ENCODE assay signal across 8 cellular contexts in genomic region chr12:77231548-77231947, GRCh38.
DNase-seq lines count a peak whose midpoint lies in the region; ATAC-seq and TF ChIP-seq lines count a peak whose summit lies in the region.

No MANE protein-coding gene starts in this region.

- no peak overlapping the region for H3K4me3 Mint-ChIP-seq in Caco-2 (ENCODE audit: unreplicated experiment)

- CTCF ChIA-PET in Caco-2 (lab: Charles Lee) = no interaction called here

- TF ChIP-seq CTCF in adrenal gland (IDR thresholded peaks at IDR 0.05) = no peak
- TF ChIP-seq CTCF in Caco-2 (IDR thresholded peaks at IDR 0.05; ENCODE audit: insufficient read depth in 1 of 2, low read depth in 1 of 2, low read length in 1 of 2, severe bottlenecking in 1 of 2, unreplicated experiment in 1 of 2) = no peak

- H3K4me3 ChIP-seq in adrenal gland (no peak overlapping the region), right cardiac atrium (ENCODE audit: low read length) (no peak overlapping the region), Caco-2 (ENCODE audit: low read depth, low read length) (no peak overlapping the region)

- H3K27me3 Mint-ChIP-seq in Caco-2 (ENCODE audit: insufficient read depth, unreplicated experiment) = peaks cover 12% of the 10 kb centered on the region

- TF ChIP-seq POLR2A in adrenal gland (IDR thresholded peaks at IDR 0.05) = no peak

- no peaks in the 10 kb centered on the region for H3K9me3 ChIP-seq in adrenal gland (replicated peaks in 1 of 3)
- no peaks in the 10 kb centered on the region for H3K9me3 ChIP-seq in right cardiac atrium (ENCODE audit: control insufficient read depth, low read length)
- no peaks in the 10 kb centered on the region for H3K9me3 ChIP-seq in Caco-2

- intact Hi-C loops in adrenal gland (cut with DNase I) = no loop called here
- intact Hi-C loops in right cardiac atrium (cut with DNase I) = no loop called here
- intact Hi-C loops in Caco-2 (cut with micrococcal nuclease; ENCODE audit: unreplicated experiment) = no loop called here

- H3K27me3 ChIP-seq in adrenal gland (no peaks in the 10 kb centered on the region), right cardiac atrium (ENCODE audit: control insufficient read depth, insufficient read depth) (no peaks in the 10 kb centered on the region), Caco-2 (replicated peaks; ENCODE audit: control insufficient read depth, insufficient read depth, low read length) (no peaks in the 10 kb centered on the region)

- no peaks in the 10 kb centered on the region for H3K9me3 Mint-ChIP-seq in Caco-2 (ENCODE audit: unreplicated experiment)

- H3K27ac ChIP-seq in adrenal gland = peak overlapping the region in 1 of 5 donors; percentile 63
- H3K27ac ChIP-seq in right cardiac atrium (ENCODE audit: low read length) = no peak overlapping the region

- no peak overlapping the region for H3K27ac Mint-ChIP-seq in Caco-2 (ENCODE audit: unreplicated experiment)

- no TSS peak for BruUV-seq in Caco-2 (replicated peaks; lab: Mats Ljungman, UMichigan)

- ATAC-seq in right cardiac atrium (peak; percentile 93 to 94), HG03159 (IDR thresholded peaks at IDR 0.05; ENCODE audit: unreplicated experiment) (no peak)

- no peaks in the 10 kb centered on the region for H3K4me1 Mint-ChIP-seq in Caco-2 (ENCODE audit: low read depth, unreplicated experiment)

- no peaks in the 10 kb centered on the region for H3K36me3 Mint-ChIP-seq in Caco-2 (ENCODE audit: insufficient read depth, unreplicated experiment)

- 23 to 30% (median 27%) methylated on average over 6 of the region's 6 CpGs for WGBS in adrenal gland, 4 donors
- 21% methylated on average over 6 of the region's 6 CpGs for WGBS in right cardiac atrium

- POLR2A ChIA-PET in Caco-2 (lab: Charles Lee) = no interaction called here

- DNase-seq in HT1080 (ENCODE audit: low read depth) = peak; percentile 2
- DNase-seq in adrenal gland = peak in 6 of 7 donors; percentile 37 to 83 (median 66)
- peak; percentile 88 to 97 (median 91) for DNase-seq in right cardiac atrium
- peak; percentile 72 for DNase-seq in stromal cell of bone marrow (ENCODE audit: low read depth)
- DNase-seq in Caco-2 = no peak
- DNase-seq in OCI-M2 (lab: John Stamatoyannopoulos, UW; ENCODE audit: unreplicated experiment) = no peak
- no peak for DNase-seq in DMS79 treated with DMSO at 0.1 percent for 48 hours (lab: John Stamatoyannopoulos, UW)

- no peaks in the 10 kb centered on the region for H3K4me1 ChIP-seq in adrenal gland (replicated peaks in 1 of 2)
- no peaks in the 10 kb centered on the region for H3K4me1 ChIP-seq in right cardiac atrium (ENCODE audit: control insufficient read depth, insufficient read depth, low read length)
- no peaks in the 10 kb centered on the region for H3K4me1 ChIP-seq in Caco-2

- H3K36me3 ChIP-seq in adrenal gland (replicated peaks in 1 of 2) = no peaks in the 10 kb centered on the region
- H3K36me3 ChIP-seq in Caco-2 (ENCODE audit: control insufficient read depth, insufficient read depth, low read length) = no peaks in the 10 kb centered on the region

Comparison
In these comparisons a context has a peak if more than half of its experiments do, and no peak if none do; other contexts are left out.
1. DNase-seq: peak in HT1080 (single experiment), adrenal gland (6 of 7), right cardiac atrium (3 of 3) and stromal cell of bone marrow (single experiment); none in Caco-2 (0 of 2), OCI-M2 (single experiment) and DMS79 treated with DMSO at 0.1 percent for 48 hours (single experiment).